35 cellular contexts compared by ENCODE assay signal in genomic region chr11:70780246-70780535, GRCh38.
"Had no signal": no experiment of that assay in that cellular context is flagged by ENCODE, and none has a peak within 500 bp of the region (broad histone marks: within the 10 kb centered on the region; RNA-seq: fewer than 3 reads in every experiment).

No MANE protein-coding gene starts in this region.

- H3K9me3 ChIP-seq: MG63 had no signal

- H3K27ac ChIP-seq: KMS-11 had no signal

- H3K36me3 ChIP-seq: MG63 had no signal

- H3K4me2 ChIP-seq: KMS-11 had no signal

- H3K4me3 ChIP-seq: MG63 had no signal

- H3K27me3 ChIP-seq: MG63 had no signal

- DNase-seq: Karpas-422, Kasumi-1, KG1, MG63, MM.1S, MV-4-11, NCI-H1048, NCI-H1092, NCI-H1092 treated with DMSO at 0.1 percent for 48 hours, NCI-H1105 treated with DMSO at 0.1 percent for 48 hours, NCI-H1417, NCI-H1417 treated with DMSO at 0.1 percent for 48 hours, NCI-H1436, NCI-H1436 treated with DMSO at 0.1 percent for 48 hours, NCI-H146, NCI-H1694, NCI-H1694 treated with DMSO at 0.1 percent for 48 hours, NCI-H187, NCI-H187 treated with DMSO at 0.1 percent for 48 hours, NCI-H1930, NCI-H2029, NCI-H2029 treated with DMSO at 0.1 percent for 48 hours, NCI-H2081, NCI-H2081 treated with DMSO at 0.1 percent for 48 hours, NCI-H2107, NCI-H2171, NCI-H2171 treated with DMSO at 0.1 percent for 48 hours, NCI-H2227 treated with DMSO at 0.1 percent for 48 hours, NCI-H226, NCI-H345, NCI-H446, NCI-H446 treated with DMSO at 0.1 percent for 48 hours, NCI-H510A, NCI-H510A treated with DMSO at 0.1 percent for 48 hours had no signal
